Comparison of ENCODE assay signal across 2 cellular contexts in the genomic region with DNA sequence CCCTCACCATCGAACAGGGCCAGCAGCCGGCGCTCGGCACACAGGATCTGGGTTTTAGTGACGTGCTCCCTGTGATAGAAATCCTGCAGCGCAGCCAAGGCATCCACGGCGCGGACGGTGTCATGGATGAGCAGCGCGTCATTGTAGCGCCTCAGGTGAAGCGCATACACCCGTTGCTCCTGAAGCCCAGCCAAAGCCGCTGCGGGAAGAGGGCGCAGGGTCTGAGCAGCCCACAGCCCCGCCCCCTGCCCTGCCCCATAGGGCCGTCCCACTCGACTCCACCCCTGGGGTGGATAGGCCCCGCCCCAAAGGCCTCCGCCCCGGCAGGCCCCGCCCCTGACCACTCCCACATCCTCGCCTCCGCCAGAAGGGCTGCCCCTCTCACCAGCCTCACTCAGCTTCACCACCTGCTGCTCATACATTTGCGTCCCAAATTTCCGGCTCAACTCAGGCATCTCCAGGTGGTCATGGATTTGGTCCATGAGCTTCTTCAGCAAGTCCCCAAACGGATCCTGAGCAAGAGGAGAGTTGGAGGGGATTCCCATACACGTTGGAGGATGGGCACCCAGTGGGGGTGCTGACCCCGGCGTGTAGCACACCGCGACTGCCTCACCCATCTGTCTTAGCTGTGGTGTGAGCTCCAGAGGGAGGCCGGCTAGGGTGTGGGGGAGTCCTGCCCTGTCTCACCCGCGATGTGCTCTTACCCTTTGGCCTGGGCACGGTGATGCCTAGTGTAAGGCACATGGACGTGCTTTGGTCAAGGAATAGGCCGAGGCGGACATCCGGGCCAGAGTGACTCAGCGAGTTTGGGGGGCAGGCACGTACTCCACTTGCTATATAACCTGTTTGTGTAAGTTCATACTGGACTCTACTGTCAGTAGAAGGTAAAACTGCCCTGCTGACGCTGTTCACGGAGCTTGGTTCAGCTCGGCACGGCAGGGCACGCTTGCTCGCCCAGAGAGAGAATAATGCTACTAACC.
TF ChIP-seq lines count a peak whose summit lies in the region.

No MANE protein-coding gene starts in this region.

TF ChIP-seq in HEK293, 187 proteins besides CTCF, POLR2A, EP300 and RAD21 (continues in another document):
- TF ChIP-seq, protein P1, sequence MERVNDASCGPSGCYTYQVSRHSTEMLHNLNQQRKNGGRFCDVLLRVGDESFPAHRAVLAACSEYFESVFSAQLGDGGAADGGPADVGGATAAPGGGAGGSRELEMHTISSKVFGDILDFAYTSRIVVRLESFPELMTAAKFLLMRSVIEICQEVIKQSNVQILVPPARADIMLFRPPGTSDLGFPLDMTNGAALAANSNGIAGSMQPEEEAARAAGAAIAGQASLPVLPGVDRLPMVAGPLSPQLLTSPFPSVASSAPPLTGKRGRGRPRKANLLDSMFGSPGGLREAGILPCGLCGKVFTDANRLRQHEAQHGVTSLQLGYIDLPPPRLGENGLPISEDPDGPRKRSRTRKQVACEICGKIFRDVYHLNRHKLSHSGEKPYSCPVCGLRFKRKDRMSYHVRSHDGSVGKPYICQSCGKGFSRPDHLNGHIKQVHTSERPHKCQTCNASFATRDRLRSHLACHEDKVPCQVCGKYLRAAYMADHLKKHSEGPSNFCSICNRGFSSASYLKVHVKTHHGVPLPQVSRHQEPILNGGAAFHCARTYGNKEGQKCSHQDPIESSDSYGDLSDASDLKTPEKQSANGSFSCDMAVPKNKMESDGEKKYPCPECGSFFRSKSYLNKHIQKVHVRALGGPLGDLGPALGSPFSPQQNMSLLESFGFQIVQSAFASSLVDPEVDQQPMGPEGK (tag by site-specific recombination; IDR thresholded peaks at IDR 0.05), result peak; percentile 51; the same call in 1 of the 2 replicates
- no peak for TF ChIP-seq GLI4 (tag by site-specific recombination; IDR thresholded peaks at IDR 0.05)
- TF ChIP-seq SP3 (tag by site-specific recombination; IDR thresholded peaks at IDR 0.05), result peak; percentile 93
- peak; percentile 62; the same call in 1 of the 2 replicates for TF ChIP-seq KLF16 (tag by site-specific recombination; IDR thresholded peaks at IDR 0.05)
- TF ChIP-seq ZBTB17 (tag by site-specific recombination; IDR thresholded peaks at IDR 0.05), result peak; percentile 66
- TF ChIP-seq ZNF248 (tag by site-specific recombination; IDR thresholded peaks at IDR 0.05), result no peak
- TF ChIP-seq KLF9 (tag by site-specific recombination; IDR thresholded peaks at IDR 0.05; ENCODE audit: low read depth), result peak; percentile 85
- peak; percentile 93 for TF ChIP-seq KLF8 (tag by site-specific recombination; IDR thresholded peaks at IDR 0.05)
- peak; percentile 25; the same call in 1 of the 2 replicates for TF ChIP-seq ZNF629 (tag by site-specific recombination; IDR thresholded peaks at IDR 0.05)
- TF ChIP-seq SALL2 (tag by site-specific recombination; IDR thresholded peaks at IDR 0.05; ENCODE audit: borderline replicate concordance), result no peak
- no peak for TF ChIP-seq ZNF146 (tag by site-specific recombination; IDR thresholded peaks at IDR 0.05)
- TF ChIP-seq ZBTB8A (tag by site-specific recombination; IDR thresholded peaks at IDR 0.05), result peak; percentile 51
- peak; percentile 81 for TF ChIP-seq SP2 (tag by site-specific recombination; IDR thresholded peaks at IDR 0.05)
- TF ChIP-seq, protein P2, sequence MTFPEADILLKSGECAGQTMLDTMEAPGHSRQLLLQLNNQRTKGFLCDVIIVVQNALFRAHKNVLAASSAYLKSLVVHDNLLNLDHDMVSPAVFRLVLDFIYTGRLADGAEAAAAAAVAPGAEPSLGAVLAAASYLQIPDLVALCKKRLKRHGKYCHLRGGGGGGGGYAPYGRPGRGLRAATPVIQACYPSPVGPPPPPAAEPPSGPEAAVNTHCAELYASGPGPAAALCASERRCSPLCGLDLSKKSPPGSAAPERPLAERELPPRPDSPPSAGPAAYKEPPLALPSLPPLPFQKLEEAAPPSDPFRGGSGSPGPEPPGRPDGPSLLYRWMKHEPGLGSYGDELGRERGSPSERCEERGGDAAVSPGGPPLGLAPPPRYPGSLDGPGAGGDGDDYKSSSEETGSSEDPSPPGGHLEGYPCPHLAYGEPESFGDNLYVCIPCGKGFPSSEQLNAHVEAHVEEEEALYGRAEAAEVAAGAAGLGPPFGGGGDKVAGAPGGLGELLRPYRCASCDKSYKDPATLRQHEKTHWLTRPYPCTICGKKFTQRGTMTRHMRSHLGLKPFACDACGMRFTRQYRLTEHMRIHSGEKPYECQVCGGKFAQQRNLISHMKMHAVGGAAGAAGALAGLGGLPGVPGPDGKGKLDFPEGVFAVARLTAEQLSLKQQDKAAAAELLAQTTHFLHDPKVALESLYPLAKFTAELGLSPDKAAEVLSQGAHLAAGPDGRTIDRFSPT (tag by site-specific recombination; IDR thresholded peaks at IDR 0.05), result peak; percentile 50; the same call in 1 of the 2 replicates
- no peak for TF ChIP-seq ZSCAN23 (tag by site-specific recombination; IDR thresholded peaks at IDR 0.05)
- no peak for TF ChIP-seq ZBTB7A (tag by site-specific recombination; IDR thresholded peaks at IDR 0.05; ENCODE audit: low read depth)
- TF ChIP-seq, protein P3, sequence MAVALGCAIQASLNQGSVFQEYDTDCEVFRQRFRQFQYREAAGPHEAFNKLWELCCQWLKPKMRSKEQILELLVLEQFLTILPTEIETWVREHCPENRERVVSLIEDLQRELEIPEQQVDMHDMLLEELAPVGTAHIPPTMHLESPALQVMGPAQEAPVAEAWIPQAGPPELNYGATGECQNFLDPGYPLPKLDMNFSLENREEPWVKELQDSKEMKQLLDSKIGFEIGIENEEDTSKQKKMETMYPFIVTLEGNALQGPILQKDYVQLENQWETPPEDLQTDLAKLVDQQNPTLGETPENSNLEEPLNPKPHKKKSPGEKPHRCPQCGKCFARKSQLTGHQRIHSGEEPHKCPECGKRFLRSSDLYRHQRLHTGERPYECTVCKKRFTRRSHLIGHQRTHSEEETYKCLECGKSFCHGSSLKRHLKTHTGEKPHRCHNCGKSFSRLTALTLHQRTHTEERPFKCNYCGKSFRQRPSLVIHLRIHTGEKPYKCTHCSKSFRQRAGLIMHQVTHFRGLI (tag by site-specific recombination; IDR thresholded peaks at IDR 0.05), result peak; percentile 69
- TF ChIP-seq, protein P4, sequence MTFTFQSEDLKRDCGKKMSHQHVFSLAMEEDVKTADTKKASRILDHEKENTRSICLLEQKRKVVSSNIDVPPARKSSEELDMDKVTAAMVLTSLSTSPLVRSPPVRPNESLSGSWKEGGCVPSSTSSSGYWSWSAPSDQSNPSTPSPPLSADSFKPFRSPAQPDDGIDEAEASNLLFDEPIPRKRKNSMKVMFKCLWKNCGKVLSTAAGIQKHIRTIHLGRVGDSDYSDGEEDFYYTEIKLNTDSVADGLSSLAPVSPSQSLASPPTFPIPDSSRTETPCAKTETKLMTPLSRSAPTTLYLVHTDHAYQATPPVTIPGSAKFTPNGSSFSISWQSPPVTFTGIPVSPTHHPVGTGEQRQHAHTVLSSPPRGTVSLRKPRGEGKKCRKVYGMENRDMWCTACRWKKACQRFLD (tag by site-specific recombination; IDR thresholded peaks at IDR 0.05), result no peak
- TF ChIP-seq ZNF654 (tag by site-specific recombination; IDR thresholded peaks at IDR 0.05; ENCODE audit: low read depth), result no peak
- TF ChIP-seq GLIS1 (tag by site-specific recombination; IDR thresholded peaks at IDR 0.05), result peak; percentile 38

TF ChIP-seq in K562, 482 proteins besides CTCF, POLR2A, EP300 and RAD21 (continues in another document):
- TF ChIP-seq, protein P5, sequence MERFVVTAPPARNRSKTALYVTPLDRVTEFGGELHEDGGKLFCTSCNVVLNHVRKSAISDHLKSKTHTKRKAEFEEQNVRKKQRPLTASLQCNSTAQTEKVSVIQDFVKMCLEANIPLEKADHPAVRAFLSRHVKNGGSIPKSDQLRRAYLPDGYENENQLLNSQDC (CRISPR knock-in tag; IDR thresholded peaks at IDR 0.05), result no peak
- TF ChIP-seq ZNF134 (CRISPR knock-in tag; conservative IDR thresholded peaks at IDR 0.05), result no peak
- TF ChIP-seq ZBTB8A (IDR thresholded peaks at IDR 0.05; ENCODE audit: partially characterized antibody), result no peak
- TF ChIP-seq RFX1 (IDR thresholded peaks at IDR 0.05), result no peak
- no peak for TF ChIP-seq CHD4 (IDR thresholded peaks at IDR 0.05; ENCODE audit: insufficient read depth, insufficient replicate concordance, low read depth, low read length, poor library complexity, severe bottlenecking)
- TF ChIP-seq STAT5A (IDR thresholded peaks at IDR 0.05; ENCODE audit: borderline replicate concordance, low read length), result no peak
- TF ChIP-seq SMARCA5 (IDR thresholded peaks at IDR 0.05), result no peak
- TF ChIP-seq PCBP2 (IDR thresholded peaks at IDR 0.05; ENCODE audit: low read depth, low read length, poor library complexity, severe bottlenecking), result no peak
- no peak for TF ChIP-seq ZNF408 (CRISPR knock-in tag; IDR thresholded peaks at IDR 0.05; ENCODE audit: low read depth)
- peak; percentile 72 for TF ChIP-seq CREM (IDR thresholded peaks at IDR 0.05; ENCODE audit: low read depth)
- TF ChIP-seq MTA2 (IDR thresholded peaks at IDR 0.05; ENCODE audit: low read depth), result no peak
- TF ChIP-seq, protein P6, sequence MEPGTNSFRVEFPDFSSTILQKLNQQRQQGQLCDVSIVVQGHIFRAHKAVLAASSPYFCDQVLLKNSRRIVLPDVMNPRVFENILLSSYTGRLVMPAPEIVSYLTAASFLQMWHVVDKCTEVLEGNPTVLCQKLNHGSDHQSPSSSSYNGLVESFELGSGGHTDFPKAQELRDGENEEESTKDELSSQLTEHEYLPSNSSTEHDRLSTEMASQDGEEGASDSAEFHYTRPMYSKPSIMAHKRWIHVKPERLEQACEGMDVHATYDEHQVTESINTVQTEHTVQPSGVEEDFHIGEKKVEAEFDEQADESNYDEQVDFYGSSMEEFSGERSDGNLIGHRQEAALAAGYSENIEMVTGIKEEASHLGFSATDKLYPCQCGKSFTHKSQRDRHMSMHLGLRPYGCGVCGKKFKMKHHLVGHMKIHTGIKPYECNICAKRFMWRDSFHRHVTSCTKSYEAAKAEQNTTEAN (CRISPR knock-in tag; IDR thresholded peaks at IDR 0.05), result no peak
- TF ChIP-seq BHLHE40 (IDR thresholded peaks at IDR 0.05; ENCODE audit: low read length), result no peak
- TF ChIP-seq, protein P7, sequence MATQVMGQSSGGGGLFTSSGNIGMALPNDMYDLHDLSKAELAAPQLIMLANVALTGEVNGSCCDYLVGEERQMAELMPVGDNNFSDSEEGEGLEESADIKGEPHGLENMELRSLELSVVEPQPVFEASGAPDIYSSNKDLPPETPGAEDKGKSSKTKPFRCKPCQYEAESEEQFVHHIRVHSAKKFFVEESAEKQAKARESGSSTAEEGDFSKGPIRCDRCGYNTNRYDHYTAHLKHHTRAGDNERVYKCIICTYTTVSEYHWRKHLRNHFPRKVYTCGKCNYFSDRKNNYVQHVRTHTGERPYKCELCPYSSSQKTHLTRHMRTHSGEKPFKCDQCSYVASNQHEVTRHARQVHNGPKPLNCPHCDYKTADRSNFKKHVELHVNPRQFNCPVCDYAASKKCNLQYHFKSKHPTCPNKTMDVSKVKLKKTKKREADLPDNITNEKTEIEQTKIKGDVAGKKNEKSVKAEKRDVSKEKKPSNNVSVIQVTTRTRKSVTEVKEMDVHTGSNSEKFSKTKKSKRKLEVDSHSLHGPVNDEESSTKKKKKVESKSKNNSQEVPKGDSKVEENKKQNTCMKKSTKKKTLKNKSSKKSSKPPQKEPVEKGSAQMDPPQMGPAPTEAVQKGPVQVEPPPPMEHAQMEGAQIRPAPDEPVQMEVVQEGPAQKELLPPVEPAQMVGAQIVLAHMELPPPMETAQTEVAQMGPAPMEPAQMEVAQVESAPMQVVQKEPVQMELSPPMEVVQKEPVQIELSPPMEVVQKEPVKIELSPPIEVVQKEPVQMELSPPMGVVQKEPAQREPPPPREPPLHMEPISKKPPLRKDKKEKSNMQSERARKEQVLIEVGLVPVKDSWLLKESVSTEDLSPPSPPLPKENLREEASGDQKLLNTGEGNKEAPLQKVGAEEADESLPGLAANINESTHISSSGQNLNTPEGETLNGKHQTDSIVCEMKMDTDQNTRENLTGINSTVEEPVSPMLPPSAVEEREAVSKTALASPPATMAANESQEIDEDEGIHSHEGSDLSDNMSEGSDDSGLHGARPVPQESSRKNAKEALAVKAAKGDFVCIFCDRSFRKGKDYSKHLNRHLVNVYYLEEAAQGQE (CRISPR knock-in tag; IDR thresholded peaks at IDR 0.05; ENCODE audit: low read depth), result no peak
- no peak for TF ChIP-seq NUFIP1 (IDR thresholded peaks at IDR 0.05; ENCODE audit: partially characterized antibody)
- TF ChIP-seq FOXA1 (IDR thresholded peaks at IDR 0.05; ENCODE audit: borderline replicate concordance), result no peak
- TF ChIP-seq ZNF217 (CRISPR knock-in tag; IDR thresholded peaks at IDR 0.05), result no peak
- TF ChIP-seq, protein P8, sequence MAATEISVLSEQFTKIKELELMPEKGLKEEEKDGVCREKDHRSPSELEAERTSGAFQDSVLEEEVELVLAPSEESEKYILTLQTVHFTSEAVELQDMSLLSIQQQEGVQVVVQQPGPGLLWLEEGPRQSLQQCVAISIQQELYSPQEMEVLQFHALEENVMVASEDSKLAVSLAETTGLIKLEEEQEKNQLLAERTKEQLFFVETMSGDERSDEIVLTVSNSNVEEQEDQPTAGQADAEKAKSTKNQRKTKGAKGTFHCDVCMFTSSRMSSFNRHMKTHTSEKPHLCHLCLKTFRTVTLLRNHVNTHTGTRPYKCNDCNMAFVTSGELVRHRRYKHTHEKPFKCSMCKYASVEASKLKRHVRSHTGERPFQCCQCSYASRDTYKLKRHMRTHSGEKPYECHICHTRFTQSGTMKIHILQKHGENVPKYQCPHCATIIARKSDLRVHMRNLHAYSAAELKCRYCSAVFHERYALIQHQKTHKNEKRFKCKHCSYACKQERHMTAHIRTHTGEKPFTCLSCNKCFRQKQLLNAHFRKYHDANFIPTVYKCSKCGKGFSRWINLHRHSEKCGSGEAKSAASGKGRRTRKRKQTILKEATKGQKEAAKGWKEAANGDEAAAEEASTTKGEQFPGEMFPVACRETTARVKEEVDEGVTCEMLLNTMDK (IDR thresholded peaks at IDR 0.05; ENCODE audit: borderline replicate concordance, insufficient read depth, low read depth, low read length, poor library complexity, severe bottlenecking), result no peak
- TF ChIP-seq U2AF1 (optimal IDR thresholded peaks at IDR 0.05; ENCODE audit: low read depth, low read length), result no peak
- peak; percentile 56; the same call in 1 of the 2 replicates for TF ChIP-seq ZNF239 (CRISPR knock-in tag; IDR thresholded peaks at IDR 0.05)
- no peak for TF ChIP-seq CBX8 (IDR thresholded peaks at IDR 0.05; ENCODE audit: borderline replicate concordance, extremely low read depth, low read depth, low read length, poor library complexity, severe bottlenecking)
- no peak for TF ChIP-seq PHF20 (IDR thresholded peaks at IDR 0.05; ENCODE audit: partially characterized antibody)
- TF ChIP-seq, protein P9, sequence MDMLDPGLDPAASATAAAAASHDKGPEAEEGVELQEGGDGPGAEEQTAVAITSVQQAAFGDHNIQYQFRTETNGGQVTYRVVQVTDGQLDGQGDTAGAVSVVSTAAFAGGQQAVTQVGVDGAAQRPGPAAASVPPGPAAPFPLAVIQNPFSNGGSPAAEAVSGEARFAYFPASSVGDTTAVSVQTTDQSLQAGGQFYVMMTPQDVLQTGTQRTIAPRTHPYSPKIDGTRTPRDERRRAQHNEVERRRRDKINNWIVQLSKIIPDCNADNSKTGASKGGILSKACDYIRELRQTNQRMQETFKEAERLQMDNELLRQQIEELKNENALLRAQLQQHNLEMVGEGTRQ (CRISPR knock-in tag; IDR thresholded peaks at IDR 0.05), result no peak
- TF ChIP-seq RHOXF2B (CRISPR knock-in tag; conservative IDR thresholded peaks at IDR 0.05), result no peak
- no peak; the same call in 1 of the 2 replicates for TF ChIP-seq PHF8 (IDR thresholded peaks at IDR 0.05; ENCODE audit: borderline replicate concordance, low read length)
- TF ChIP-seq, protein P10, sequence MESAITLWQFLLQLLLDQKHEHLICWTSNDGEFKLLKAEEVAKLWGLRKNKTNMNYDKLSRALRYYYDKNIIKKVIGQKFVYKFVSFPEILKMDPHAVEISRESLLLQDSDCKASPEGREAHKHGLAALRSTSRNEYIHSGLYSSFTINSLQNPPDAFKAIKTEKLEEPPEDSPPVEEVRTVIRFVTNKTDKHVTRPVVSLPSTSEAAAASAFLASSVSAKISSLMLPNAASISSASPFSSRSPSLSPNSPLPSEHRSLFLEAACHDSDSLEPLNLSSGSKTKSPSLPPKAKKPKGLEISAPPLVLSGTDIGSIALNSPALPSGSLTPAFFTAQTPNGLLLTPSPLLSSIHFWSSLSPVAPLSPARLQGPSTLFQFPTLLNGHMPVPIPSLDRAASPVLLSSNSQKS (CRISPR knock-in tag; IDR thresholded peaks at IDR 0.05), result no peak
- no peak for TF ChIP-seq NELFE (IDR thresholded peaks at IDR 0.05; ENCODE audit: insufficient read depth, insufficient read length)
